In the genomic region with DNA sequence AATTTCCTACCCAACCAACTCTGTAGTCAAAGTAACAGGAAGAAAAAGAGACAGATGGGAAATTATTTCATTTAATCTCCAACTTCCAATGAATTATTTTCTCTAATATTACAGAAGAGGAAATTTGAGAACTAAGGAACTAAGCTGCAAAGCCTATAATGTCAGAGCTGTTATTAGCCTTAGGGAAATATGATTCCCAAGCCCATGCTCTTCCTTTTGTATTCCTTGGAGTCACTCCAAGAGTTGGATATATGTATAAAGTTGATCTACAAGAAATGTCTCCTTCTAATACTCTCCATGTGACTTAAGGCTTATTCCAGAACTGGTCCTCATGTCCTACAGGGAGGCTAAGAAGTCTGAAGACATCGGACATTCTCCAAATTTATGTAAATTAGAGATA, we compare ENCODE assay signal across 2 cellular contexts.
TF ChIP-seq lines count a peak whose summit lies in the region.

No MANE protein-coding gene starts in this region.

TF ChIP-seq in SK-N-SH treated with all-trans-retinoic acid at 6 μM for 48 hours, 23 proteins besides CTCF, POLR2A, EP300 and RAD21:
- no peak for TF ChIP-seq ZFP30 (CRISPR knock-in tag; IDR thresholded peaks at IDR 0.05)
- TF ChIP-seq SNAI2 (CRISPR knock-in tag; IDR thresholded peaks at IDR 0.05): no peak
- no peak for TF ChIP-seq BACH2 (CRISPR knock-in tag; IDR thresholded peaks at IDR 0.05; ENCODE audit: borderline replicate concordance)
TF ChIP-seq in SK-N-SH treated with all-trans-retinoic acid at 6 μM for 48 hours: peak in this region for 0.

TF ChIP-seq in SK-N-SH, 30 proteins besides CTCF, POLR2A, EP300 and RAD21:
- TF ChIP-seq, protein P1, sequence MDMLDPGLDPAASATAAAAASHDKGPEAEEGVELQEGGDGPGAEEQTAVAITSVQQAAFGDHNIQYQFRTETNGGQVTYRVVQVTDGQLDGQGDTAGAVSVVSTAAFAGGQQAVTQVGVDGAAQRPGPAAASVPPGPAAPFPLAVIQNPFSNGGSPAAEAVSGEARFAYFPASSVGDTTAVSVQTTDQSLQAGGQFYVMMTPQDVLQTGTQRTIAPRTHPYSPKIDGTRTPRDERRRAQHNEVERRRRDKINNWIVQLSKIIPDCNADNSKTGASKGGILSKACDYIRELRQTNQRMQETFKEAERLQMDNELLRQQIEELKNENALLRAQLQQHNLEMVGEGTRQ (IDR thresholded peaks at IDR 0.05; ENCODE audit: borderline replicate concordance, low read depth, low read length): no peak
- TF ChIP-seq RXRA (IDR thresholded peaks at IDR 0.05; ENCODE audit: borderline replicate concordance, low read depth) (no peak), IRF3 (IDR thresholded peaks at IDR 0.05; ENCODE audit: low read depth, low read length) (no peak), GATA2 (CRISPR knock-in tag; IDR thresholded peaks at IDR 0.05) (no peak), TAF1 (IDR thresholded peaks at IDR 0.05; ENCODE audit: borderline replicate concordance, low read depth, low read length) (no peak), FOXM1 (IDR thresholded peaks at IDR 0.05; ENCODE audit: low read depth) (no peak), USF1 (IDR thresholded peaks at IDR 0.05; ENCODE audit: borderline replicate concordance, low read depth) (no peak), FOXJ3 (CRISPR knock-in tag; IDR thresholded peaks at IDR 0.05) (no peak), NFIC (IDR thresholded peaks at IDR 0.05; ENCODE audit: borderline replicate concordance) (no peak), RCOR1 (IDR thresholded peaks at IDR 0.05; ENCODE audit: low read length) (no peak), SMC3 (IDR thresholded peaks at IDR 0.05; ENCODE audit: low read depth, low read length) (no peak), EZH2phosphoT487 (IDR thresholded peaks at IDR 0.05; ENCODE audit: borderline replicate concordance, low read depth) (no peak)
- TF ChIP-seq, protein P2, sequence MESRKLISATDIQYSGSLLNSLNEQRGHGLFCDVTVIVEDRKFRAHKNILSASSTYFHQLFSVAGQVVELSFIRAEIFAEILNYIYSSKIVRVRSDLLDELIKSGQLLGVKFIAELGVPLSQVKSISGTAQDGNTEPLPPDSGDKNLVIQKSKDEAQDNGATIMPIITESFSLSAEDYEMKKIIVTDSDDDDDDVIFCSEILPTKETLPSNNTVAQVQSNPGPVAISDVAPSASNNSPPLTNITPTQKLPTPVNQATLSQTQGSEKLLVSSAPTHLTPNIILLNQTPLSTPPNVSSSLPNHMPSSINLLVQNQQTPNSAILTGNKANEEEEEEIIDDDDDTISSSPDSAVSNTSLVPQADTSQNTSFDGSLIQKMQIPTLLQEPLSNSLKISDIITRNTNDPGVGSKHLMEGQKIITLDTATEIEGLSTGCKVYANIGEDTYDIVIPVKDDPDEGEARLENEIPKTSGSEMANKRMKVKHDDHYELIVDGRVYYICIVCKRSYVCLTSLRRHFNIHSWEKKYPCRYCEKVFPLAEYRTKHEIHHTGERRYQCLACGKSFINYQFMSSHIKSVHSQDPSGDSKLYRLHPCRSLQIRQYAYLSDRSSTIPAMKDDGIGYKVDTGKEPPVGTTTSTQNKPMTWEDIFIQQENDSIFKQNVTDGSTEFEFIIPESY (IDR thresholded peaks at IDR 0.05; ENCODE audit: borderline replicate concordance, low read depth): no peak
- TF ChIP-seq, protein P3, sequence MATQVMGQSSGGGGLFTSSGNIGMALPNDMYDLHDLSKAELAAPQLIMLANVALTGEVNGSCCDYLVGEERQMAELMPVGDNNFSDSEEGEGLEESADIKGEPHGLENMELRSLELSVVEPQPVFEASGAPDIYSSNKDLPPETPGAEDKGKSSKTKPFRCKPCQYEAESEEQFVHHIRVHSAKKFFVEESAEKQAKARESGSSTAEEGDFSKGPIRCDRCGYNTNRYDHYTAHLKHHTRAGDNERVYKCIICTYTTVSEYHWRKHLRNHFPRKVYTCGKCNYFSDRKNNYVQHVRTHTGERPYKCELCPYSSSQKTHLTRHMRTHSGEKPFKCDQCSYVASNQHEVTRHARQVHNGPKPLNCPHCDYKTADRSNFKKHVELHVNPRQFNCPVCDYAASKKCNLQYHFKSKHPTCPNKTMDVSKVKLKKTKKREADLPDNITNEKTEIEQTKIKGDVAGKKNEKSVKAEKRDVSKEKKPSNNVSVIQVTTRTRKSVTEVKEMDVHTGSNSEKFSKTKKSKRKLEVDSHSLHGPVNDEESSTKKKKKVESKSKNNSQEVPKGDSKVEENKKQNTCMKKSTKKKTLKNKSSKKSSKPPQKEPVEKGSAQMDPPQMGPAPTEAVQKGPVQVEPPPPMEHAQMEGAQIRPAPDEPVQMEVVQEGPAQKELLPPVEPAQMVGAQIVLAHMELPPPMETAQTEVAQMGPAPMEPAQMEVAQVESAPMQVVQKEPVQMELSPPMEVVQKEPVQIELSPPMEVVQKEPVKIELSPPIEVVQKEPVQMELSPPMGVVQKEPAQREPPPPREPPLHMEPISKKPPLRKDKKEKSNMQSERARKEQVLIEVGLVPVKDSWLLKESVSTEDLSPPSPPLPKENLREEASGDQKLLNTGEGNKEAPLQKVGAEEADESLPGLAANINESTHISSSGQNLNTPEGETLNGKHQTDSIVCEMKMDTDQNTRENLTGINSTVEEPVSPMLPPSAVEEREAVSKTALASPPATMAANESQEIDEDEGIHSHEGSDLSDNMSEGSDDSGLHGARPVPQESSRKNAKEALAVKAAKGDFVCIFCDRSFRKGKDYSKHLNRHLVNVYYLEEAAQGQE (IDR thresholded peaks at IDR 0.05; ENCODE audit: low read depth, low read length): no peak
